ENCODE assay signal across 8 cellular contexts in genomic region chr11:62842171-62842717, GRCh38. TPM values are rescaled to one million over a fixed set of nuclear protein-coding genes. Genes with fewer than 3 reads are reported as not detected.
A peak's percentile ranks its signal among the peaks of the same experiment; 100 is the strongest.
DNase-seq lines count a peak whose midpoint lies in the region; ATAC-seq and TF ChIP-seq lines count a peak whose summit lies in the region.

No MANE protein-coding gene starts in this region.

- peaks cover 13 to 23% of the 10 kb centered on the region in 2 donors for H3K4me1 ChIP-seq in duodenal mucosa (ENCODE audit: control insufficient read depth in 1 of 2, insufficient read depth in 2 of 2, low read length in 2 of 2)
- peaks cover 8% of the 10 kb centered on the region for H3K4me1 ChIP-seq in mucosa of descending colon (ENCODE audit: low read depth)
- peaks cover 16 to 35% (median 20%) of the 10 kb centered on the region in 4 donors for H3K4me1 ChIP-seq in upper lobe of left lung

- TF ChIP-seq POLR2A in upper lobe of left lung (IDR thresholded peaks at IDR 0.05) = no peak

- H3K27me3 ChIP-seq in duodenal mucosa (ENCODE audit: control insufficient read depth in 1 of 2, insufficient read depth in 2 of 2, low read length in 2 of 2) = no peaks in the 10 kb centered on the region
- no peaks in the 10 kb centered on the region for H3K27me3 ChIP-seq in upper lobe of left lung

- intact Hi-C loops in mucosa of descending colon (cut with DNase I, micrococcal nuclease) = no loop called here

- H3K36me3 ChIP-seq in SK-N-MC (ENCODE audit: insufficient read depth, low read length) = peaks cover 9% of the 10 kb centered on the region; the same call in 1 of the 2 replicates
- H3K36me3 ChIP-seq in duodenal mucosa (ENCODE audit: control insufficient read depth in 1 of 2, insufficient read depth in 2 of 2, low read length in 2 of 2) = peaks cover 0 to 6% of the 10 kb centered on the region in 2 donors
- no peaks in the 10 kb centered on the region for H3K36me3 ChIP-seq in mucosa of descending colon (ENCODE audit: low read depth)
- peaks cover 0 to under 1% (median 0%) of the 10 kb centered on the region in 4 donors for H3K36me3 ChIP-seq in upper lobe of left lung

- H3K27ac ChIP-seq in SK-N-MC (peak overlapping the region; percentile 100), duodenal mucosa (ENCODE audit: low read depth, low read length) (peak overlapping the region; percentile 93), upper lobe of left lung (peak overlapping the region; percentile 93 to 99 (median 98))

- ATAC-seq in mucosa of descending colon = no peak
- peak; percentile 0 to 4 for ATAC-seq in upper lobe of left lung (ENCODE audit: low FRiP score in 2 of 2)
- no peak for ATAC-seq in HG03354 (IDR thresholded peaks at IDR 0.05; ENCODE audit: poor library complexity, severe bottlenecking, unreplicated experiment)

- H3K9ac ChIP-seq in SK-N-MC (ENCODE audit: insufficient read length) (peak overlapping the region; percentile 93), duodenal mucosa (ENCODE audit: low read depth in 1 of 2, low read length in 2 of 2) (peak overlapping the region; percentile 89 to 93)

- DNase-seq in GM10266 (ENCODE audit: extremely low spot score) (peak; percentile 18), SK-N-MC (ENCODE audit: low read depth, low spot score) (no peak), mucosa of descending colon (peak in 2 of 3 donors; percentile 65 to 77), upper lobe of left lung (peak; percentile 40 to 85), NCI-H446 treated with DMSO at 0.1 percent for 48 hours (lab: John Stamatoyannopoulos, UW) (no peak), GF-D8 (lab: John Stamatoyannopoulos, UW) (no peak)

- no peak for TF ChIP-seq CTCF in GM10266 (IDR thresholded peaks at IDR 0.05; ENCODE audit: control insufficient read depth, insufficient read depth, low read depth, missing control alignments)
- TF ChIP-seq CTCF in mucosa of descending colon (IDR thresholded peaks at IDR 0.05) = no peak
- no peak for TF ChIP-seq CTCF in upper lobe of left lung (IDR thresholded peaks at IDR 0.05)

- H3K9me3 ChIP-seq in SK-N-MC (ENCODE audit: low read depth, low read length) (no peaks in the 10 kb centered on the region), duodenal mucosa (ENCODE audit: control insufficient read depth in 1 of 2, low read length in 2 of 2) (no peaks in the 10 kb centered on the region), mucosa of descending colon (no peaks in the 10 kb centered on the region), upper lobe of left lung (no peaks in the 10 kb centered on the region)

- H3K4me3 ChIP-seq in SK-N-MC (peak overlapping the region; percentile 78), duodenal mucosa (ENCODE audit: low read depth in 1 of 2, low read length in 2 of 2) (peak overlapping the region; percentile 67 to 76), mucosa of descending colon (peak overlapping the region; percentile 20), upper lobe of left lung (peak overlapping the region; percentile 15 to 60 (median 54))

- no peak for TF ChIP-seq EP300 in upper lobe of left lung (IDR thresholded peaks at IDR 0.05)

- 5 to 9% methylated on average over 21 to 30 of the region's 30 CpGs for WGBS in upper lobe of left lung, 2 donors

RNA-seq across cellular contexts. Expression of gene WDR74, which starts 2.9 kb away (rescaled TPM):
- total RNA-seq in mucosa of descending colon (10 to 100 TPM; 35.0 to 42.4 (median 38.8) TPM), upper lobe of left lung (10 to 100 TPM; 31.5 to 56.6 (median 50.4) TPM)

RNA-seq across cellular contexts. Expression of gene TEX54, which starts 9.6 kb away (rescaled TPM):
- not detected for total RNA-seq in mucosa of descending colon
- total RNA-seq in upper lobe of left lung = not detected

RNA-seq across cellular contexts. Expression of gene STX5, which starts 10.4 kb away (rescaled TPM):
- total RNA-seq in mucosa of descending colon = 10 to 100 TPM; 38.7 to 44.3 (median 41.7) TPM
- 10 to 100 TPM; 25.3 to 53.8 (median 44.9) TPM for total RNA-seq in upper lobe of left lung

RNA-seq across cellular contexts. Expression of gene NXF1, which starts 37.0 kb away (rescaled TPM):
- total RNA-seq in mucosa of descending colon (100 to 1,000 TPM in 1 of 3 donors, 10 to 100 TPM in 2; 46.7 to 103 (median 55.0) TPM), upper lobe of left lung (100 to 1,000 TPM in 1 of 6 donors, 10 to 100 TPM in 5; 56.1 to 215 (median 81.2) TPM)

RNA-seq across cellular contexts. Expression of gene SLC3A2, which starts 38.5 kb away (rescaled TPM):
- 100 to 1,000 TPM; 116 to 127 (median 124) TPM for total RNA-seq in mucosa of descending colon
- total RNA-seq in upper lobe of left lung = 100 to 1,000 TPM; 120 to 236 (median 179) TPM

Comparison
In these comparisons a context has a peak if more than half of its experiments do, and no peak if none do; other contexts are left out.
1. DNase-seq: peak in GM10266 (single experiment), mucosa of descending colon (2 of 3) and upper lobe of left lung (2 of 2); none in SK-N-MC (single experiment), NCI-H446 treated with DMSO at 0.1 percent for 48 hours (single experiment) and GF-D8 (single experiment).
2. H3K4me3 ChIP-seq: peak in every context shown above with its lines; median percentile 78 in SK-N-MC; 72 in duodenal mucosa; 54 in upper lobe of left lung; 20 in mucosa of descending colon.
3. ATAC-seq: peak in upper lobe of left lung (2 of 2); none in mucosa of descending colon (single experiment) and HG03354 (single experiment).
4. Peak in every context shown above with its lines, with median percentiles within 50 percentile points of each other: H3K27ac ChIP-seq.